ENCODE assay signal across 1 cellular context in genomic region chr16:4086153-4086552, GRCh38.
TF ChIP-seq lines count a peak whose summit lies in the region.

No MANE protein-coding gene starts in this region.

TF ChIP-seq in HCT116, 20 proteins besides CTCF, POLR2A, EP300 and RAD21 (continued from another document):
- TF ChIP-seq MAX (IDR thresholded peaks at IDR 0.05) (no peak), EZH2phosphoT487 (IDR thresholded peaks at IDR 0.05; ENCODE audit: borderline replicate concordance) (no peak), ATF3 (IDR thresholded peaks at IDR 0.05) (no peak), CEBPB (IDR thresholded peaks at IDR 0.05; ENCODE audit: low read depth) (no peak), EZH2 (IDR thresholded peaks at IDR 0.05) (no peak), FOSL1 (IDR thresholded peaks at IDR 0.05; ENCODE audit: low read depth) (no peak), YY1 (IDR thresholded peaks at IDR 0.05; ENCODE audit: extremely low read depth, insufficient replicate concordance, low read depth, low read length) (no peak), TCF7L2 (IDR thresholded peaks at IDR 0.05; ENCODE audit: borderline replicate concordance, extremely low read depth, insufficient read depth, insufficient read length) (no peak), ELF1 (IDR thresholded peaks at IDR 0.05; ENCODE audit: borderline replicate concordance, low read depth) (no peak), ZNF274 (IDR thresholded peaks at IDR 0.05; ENCODE audit: low read depth, low read length) (no peak), EGR1 (IDR thresholded peaks at IDR 0.05; ENCODE audit: low read depth) (no peak), JUND (IDR thresholded peaks at IDR 0.05) (no peak)
TF ChIP-seq in HCT116: peak in this region for 0.
